ENCODE assay signal across 28 cellular contexts in genomic region chr6:33756211-33756954, GRCh38. TPM values are rescaled to one million over a fixed set of nuclear protein-coding genes. Genes with fewer than 3 reads are reported as not detected.
"Had no signal": no experiment of that assay in that cellular context is flagged by ENCODE, and none has a peak within 500 bp of the region (broad histone marks: within the 10 kb centered on the region; RNA-seq: fewer than 3 reads in every experiment).

No MANE protein-coding gene starts in this region.

- H3K27ac ChIP-seq: body of pancreas, sigmoid colon, uterus had no signal

- H3K4me1 Mint-ChIP-seq: activated naive CD4-positive, alpha-beta T cell treated with anti-CD3 and anti-CD28 coated beads, Interleukin-2, amount 10 ng/mL, durations not matched to agents 7 days and 5 days had no signal

- H3K9me3 Mint-ChIP-seq: activated naive CD4-positive, alpha-beta T cell treated with anti-CD3 and anti-CD28 coated beads, Interleukin-2, amount 10 ng/mL, durations not matched to agents 7 days and 5 days; nephron; stimulated activated naive B cell treated with anti-CD40 and anti-IgM and Interleukin-4, amounts not matched to agents 10 μg/mL and 1 μg/mL and 100 μg/mL, for 72 hours had no signal

- H3K4me3 ChIP-seq: body of pancreas, sigmoid colon, smooth muscle cell, uterus had no signal

- H3K36me3 Mint-ChIP-seq: activated naive CD4-positive, alpha-beta T cell treated with anti-CD3 and anti-CD28 coated beads, Interleukin-2, amount 10 ng/mL, durations not matched to agents 7 days and 5 days; stimulated activated naive B cell treated with anti-CD40 and anti-IgM and Interleukin-4, amounts not matched to agents 10 μg/mL and 1 μg/mL and 100 μg/mL, for 72 hours had no signal

- H3K36me3 ChIP-seq: sigmoid colon, uterus had no signal

- H3K4me1 ChIP-seq: body of pancreas had no signal

- H3K4me2 ChIP-seq: smooth muscle cell had no signal

- H3K4me3 Mint-ChIP-seq: activated naive CD4-positive, alpha-beta T cell treated with anti-CD3 and anti-CD28 coated beads, Interleukin-2, amount 10 ng/mL, durations not matched to agents 7 days and 5 days; nephron; stimulated activated naive B cell treated with anti-CD40 and anti-IgM and Interleukin-4, amounts not matched to agents 10 μg/mL and 1 μg/mL and 100 μg/mL, for 72 hours had no signal

- H3K27me3 ChIP-seq: body of pancreas, sigmoid colon, uterus had no signal

- DNase-seq: activated CD4-positive, CD25-positive, alpha-beta regulatory T cell treated with anti-CD3 and anti-CD28 coated beads, Interleukin-2, amount 50 U/mL, for 72 hours; activated CD8-positive, alpha-beta memory T cell treated with anti-CD3 and anti-CD28 coated beads for 24 hours; activated CD8-positive, alpha-beta memory T cell treated with anti-CD3 and anti-CD28 coated beads, Interleukin-2, amount 50 U/mL, for 48 hours; activated effector memory CD4-positive, alpha-beta T cell treated with anti-CD3 and anti-CD28 coated beads, Interleukin-2, amount 50 U/mL, for 16 hours; activated naive CD4-positive, alpha-beta T cell treated with anti-CD3 and anti-CD28 coated beads, Interleukin-2, amount 10 ng/mL, durations not matched to agents 7 days and 5 days; activated T-cell treated with anti-CD3 and anti-CD28 coated beads, Interleukin-2, amount 50 U/mL, for 48 hours; body of pancreas; foreskin melanocyte; hippocampal formation; left ventricle myocardium superior; mammary epithelial cell; occipital lobe; posterior cingulate gyrus; sigmoid colon; stimulated activated CD4-positive, alpha-beta T cell treated with anti-CD3 and anti-CD28 coated beads, Interleukin-15, amount 100 ng/mL, for 24 hours; stimulated activated CD8-positive, alpha-beta memory T cell treated with anti-CD3 and anti-CD28 coated beads, Interleukin-4, amount 100 ng/mL, for 48 hours; stimulated activated naive B cell treated with anti-CD40 and anti-IgM and Interleukin-4, amounts not matched to agents 10 μg/mL and 1 μg/mL and 100 μg/mL, for 72 hours; trophoblast cell; uterus had no signal

- H3K27ac Mint-ChIP-seq: activated naive CD4-positive, alpha-beta T cell treated with anti-CD3 and anti-CD28 coated beads, Interleukin-2, amount 10 ng/mL, durations not matched to agents 7 days and 5 days; stimulated activated naive B cell treated with anti-CD40 and anti-IgM and Interleukin-4, amounts not matched to agents 10 μg/mL and 1 μg/mL and 100 μg/mL, for 72 hours had no signal

- ATAC-seq: body of pancreas; left ventricle myocardium superior; stimulated activated naive B cell treated with anti-CD40 and anti-IgM and Interleukin-4, amounts not matched to agents 10 μg/mL and 1 μg/mL and 100 μg/mL, for 72 hours had no signal

- H3K9me3 ChIP-seq: body of pancreas, sigmoid colon, uterus had no signal

RNA-seq across cellular contexts. Expression of gene IP6K3, which starts 9.7 kb away (rescaled TPM):
- total RNA-seq: body of pancreas; occipital lobe; T-helper 2 cell treated with Interferon-gamma antibody and Interleukin-4, amounts not matched to agents 100 ng/mL and 5 ng/mL, for 36 hours; temporal lobe had no signal
- polyA plus RNA-seq: mammary epithelial cell had no signal

RNA-seq across cellular contexts. Expression of gene MLN, which starts 47.4 kb away (rescaled TPM):
- total RNA-seq: body of pancreas; cardiac septum; chondrocyte; left ventricle myocardium superior; mammary epithelial cell; myocyte; occipital lobe; renal cortical epithelial cell; sigmoid colon; smooth muscle cell; T-helper 2 cell treated with Interferon-gamma antibody and Interleukin-4, amounts not matched to agents 100 ng/mL and 5 ng/mL, for 36 hours; temporal lobe; uterus had no signal
- polyA plus RNA-seq: esophagus, mammary epithelial cell, smooth muscle cell had no signal
